ENCODE assay signal across 26 cellular contexts in the genomic region with DNA sequence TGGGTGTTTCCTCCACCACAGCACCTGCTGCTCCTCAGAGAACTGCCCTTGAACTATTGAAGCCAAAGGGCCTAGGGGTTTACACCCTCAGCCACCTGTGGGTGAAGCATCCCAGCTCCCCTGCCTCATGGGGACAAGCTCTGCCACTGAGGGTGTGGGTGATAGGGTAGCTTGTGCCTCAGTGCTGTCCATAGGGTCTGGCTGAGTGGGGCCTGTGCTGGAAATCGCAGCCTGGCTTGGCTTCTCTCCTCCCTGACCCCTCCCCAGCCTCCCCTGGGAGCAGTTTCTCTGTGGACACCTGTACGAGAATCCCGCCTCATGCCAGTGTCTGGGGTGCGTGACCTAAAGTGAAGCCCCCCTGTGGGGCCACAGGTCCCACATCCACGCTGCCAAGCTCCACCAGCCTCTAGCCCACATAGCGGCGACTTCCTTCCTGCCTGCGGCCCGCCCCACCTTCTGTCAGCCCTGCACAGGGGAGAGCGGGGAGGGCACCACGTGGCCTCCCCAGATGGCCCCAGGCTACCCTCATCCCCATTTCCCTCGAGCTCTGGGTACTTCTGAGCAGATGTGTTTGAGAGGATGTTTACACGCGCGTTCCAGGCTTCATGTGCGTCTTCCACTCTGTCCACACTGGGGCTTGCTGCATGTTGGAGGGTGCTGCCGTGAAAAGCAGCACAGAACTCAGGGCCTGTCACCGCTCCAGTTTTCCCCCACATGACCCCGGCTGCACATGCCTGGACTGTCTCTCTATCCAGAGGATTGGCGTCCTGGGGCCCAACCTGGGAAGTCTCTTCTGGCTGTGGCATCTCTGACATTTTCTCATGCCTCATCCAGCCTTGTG.
A peak's percentile ranks its signal among the peaks of the same experiment; 100 is the strongest.
DNase-seq lines count a peak whose midpoint lies in the region; ATAC-seq and TF ChIP-seq lines count a peak whose summit lies in the region.
"Had no signal": no experiment of that assay in that cellular context is flagged by ENCODE, and none has a peak within 500 bp of the region (broad histone marks: within the 10 kb centered on the region; RNA-seq: fewer than 3 reads in every experiment).

No MANE protein-coding gene starts in this region.

- WGBS in IMR-90 (ENCODE audit: extremely low coverage in 2 of 2, insufficient read length in 1 of 2), 2 experiments: 70% methylated on average over 2 of the region's 20 CpGs; no CpG with 5 or more reads in 1 of the 2 experiments
- WGBS in neuronal stem cell (ENCODE audit: extremely low coverage in 2 of 2, insufficient read length in 2 of 2, insufficient replicate concordance in 1 of 2), 2 donors: no CpG with 5 or more reads among the region's 20 CpGs

- H3K4me3 ChIP-seq in BLaER1 treated with 17β-estradiol and CSF1 and Interleukin-3, amounts not matched to agents 10 nM and 100 nM: no peak overlapping the region
- no peak overlapping the region for H3K4me3 ChIP-seq in IMR-90 (ENCODE audit: insufficient read depth, low read depth, low read length)
- no peak overlapping the region for H3K4me3 ChIP-seq in neuronal stem cell (ENCODE audit: low read length in 2 of 2)
- H3K4me3 ChIP-seq in WERI-Rb-1 (ENCODE audit: low read depth, low read length): no peak overlapping the region
- H3K4me3 ChIP-seq in mucosa of descending colon: no peak overlapping the region
- H3K4me3 ChIP-seq: HAP-1, Peyer's patch, psoas muscle, transverse colon had no signal

- no peak overlapping the region for H2BK12ac ChIP-seq in neuronal stem cell (ENCODE audit: low read length)

- H2AFZ ChIP-seq in IMR-90 (replicated peaks; ENCODE audit: low read length, poor library complexity): no peak overlapping the region
- no peak overlapping the region for H2AFZ ChIP-seq in neuronal stem cell (ENCODE audit: low read length)

- H3K9me1 ChIP-seq in IMR-90 (ENCODE audit: insufficient read depth, low read length): peaks cover 8% of the 10 kb centered on the region; the same call in 1 of the 2 replicates

- H2BK15ac ChIP-seq in IMR-90 (ENCODE audit: low read depth, low read length) (no peak overlapping the region), neuronal stem cell (ENCODE audit: low read length) (no peak overlapping the region)

- H2AK5ac ChIP-seq in IMR-90 (ENCODE audit: low read depth, low read length) (peak overlapping the region; percentile 33; the same call in 1 of the 2 replicates), neuronal stem cell (ENCODE audit: low read depth, low read length) (peak overlapping the region; percentile 65)

- no peak for DNase-seq in IMR-90
- DNase-seq in ecto neural progenitor cell (ENCODE audit: low spot score): peak; percentile 38
- no peak for DNase-seq in neuronal stem cell (ENCODE audit: low spot score)
- no peak for DNase-seq in WERI-Rb-1
- DNase-seq in NCI-H526 (lab: John Stamatoyannopoulos, UW): no peak
- DNase-seq in mucosa of descending colon: no peak
- DNase-seq: activated T-cell treated with anti-CD3 and anti-CD28 coated beads, Interleukin-2, amount 50 U/mL, for 72 hours; C1 segment of cervical spinal cord; hypothalamus; MM.1S; NCI-H1105 treated with DMSO at 0.1 percent for 48 hours; NCI-H2029 treated with DMSO at 0.1 percent for 48 hours; NCI-H226; NCI-H82; nucleus accumbens; Peyer's patch; psoas muscle; SIG-M5; stimulated activated CD4-positive, alpha-beta T cell treated with anti-CD3 and anti-CD28 coated beads, Interleukin-15, amount 100 ng/mL, for 24 hours; stimulated activated CD4-positive, alpha-beta T cell treated with anti-CD3 and anti-CD28 coated beads, Interleukin-4, amount 100 ng/mL, for 4 hours; SW 1271; transverse colon had no signal

- CTCF ChIA-PET in IMR-90 (lab: Yijun Ruan, JAX): interaction anchor here (0.9 kb wide), 1 partner anchor 10 kb away, joined by 3 read pairs; no protein-coding TSS in a partner anchor

- H4K5ac ChIP-seq in IMR-90 (ENCODE audit: low read depth, low read length): no peak overlapping the region

- BruUV-seq in IMR-90 (replicated peaks; lab: Mats Ljungman, UMichigan): no TSS peak

- dilution Hi-C loops in IMR-90 (cut with HindIII; ENCODE audit: low sequenced_read_pairs, unreplicated experiment): no loop called here

- TF ChIP-seq CTCF in IMR-90 (conservative IDR thresholded peaks at IDR 0.05; ENCODE audit: low read depth, low read length) (no peak), WERI-Rb-1 (IDR thresholded peaks at IDR 0.05; ENCODE audit: low read depth, low read length) (no peak), mucosa of descending colon (IDR thresholded peaks at IDR 0.05) (no peak)

- peak overlapping the region; percentile 12 to 68 (median 55); a peak in 21 of 22 replicates for H3K4me2 ChIP-seq in BLaER1 treated with 17β-estradiol and CSF1 and Interleukin-3, amounts not matched to agents 10 nM and 100 nM
- H3K4me2 ChIP-seq in IMR-90 (ENCODE audit: low read depth, low read length): no peak overlapping the region
- no peak overlapping the region for H3K4me2 ChIP-seq in neuronal stem cell (ENCODE audit: insufficient read depth, low read length, poor library complexity, severe bottlenecking)

- no peak overlapping the region for H2BK5ac ChIP-seq in IMR-90 (ENCODE audit: low read depth, low read length, poor library complexity, severe bottlenecking)
- no peak overlapping the region for H2BK5ac ChIP-seq in neuronal stem cell (ENCODE audit: low read length)

- no peaks in the 10 kb centered on the region for H4K20me1 ChIP-seq in BLaER1 treated with 17β-estradiol and CSF1 and Interleukin-3, amounts not matched to agents 10 nM and 100 nM
- no peaks in the 10 kb centered on the region for H4K20me1 ChIP-seq in IMR-90 (ENCODE audit: insufficient read depth, low read length)

- H4K91ac ChIP-seq in IMR-90 (ENCODE audit: insufficient read depth, low read depth, low read length) (0 out of 2 replicates have a peak overlapping the region, but pooled peaks have one; percentile 24), neuronal stem cell (ENCODE audit: low read depth, low read length, poor library complexity) (no peak overlapping the region)

- no peak overlapping the region for H3K23ac ChIP-seq in IMR-90 (ENCODE audit: low read depth, low read length)
- H3K23ac ChIP-seq in neuronal stem cell (ENCODE audit: low read depth, low read length, poor library complexity): no peak overlapping the region

- H3K27ac ChIP-seq in BLaER1 treated with 17β-estradiol and CSF1 and Interleukin-3, amounts not matched to agents 10 nM and 100 nM: peak overlapping the region in 2 of 11 experiments; percentile 7 to 32; a peak in 2 of 22 replicates
- no peak overlapping the region for H3K27ac ChIP-seq in IMR-90 (ENCODE audit: insufficient read depth, low read length)
- H3K27ac ChIP-seq in neuronal stem cell (replicated peaks; ENCODE audit: low read length): no peak overlapping the region
- H3K27ac ChIP-seq in WERI-Rb-1: no peak overlapping the region
- H3K27ac ChIP-seq: HL-60, Peyer's patch, psoas muscle, VCaP had no signal

- no peak overlapping the region for H3K56ac ChIP-seq in IMR-90 (ENCODE audit: extremely low read depth, insufficient read depth, low read length)

- H4K8ac ChIP-seq in IMR-90 (ENCODE audit: low read depth in 2 of 2, low read length in 2 of 2) (no peak overlapping the region), neuronal stem cell (ENCODE audit: low read depth, low read length) (no peak overlapping the region)

- H3K27me3 ChIP-seq in BLaER1 treated with 17β-estradiol and CSF1 and Interleukin-3, amounts not matched to agents 10 nM and 100 nM: no peaks in the 10 kb centered on the region
- H3K27me3 ChIP-seq in IMR-90 (ENCODE audit: control insufficient read depth, insufficient read depth, low read length) (peaks cover 2% of the 10 kb centered on the region; the same call in 1 of the 2 replicates), neuronal stem cell (ENCODE audit: control insufficient read depth in 3 of 3, insufficient read depth in 3 of 3, low read depth in 1 of 3, low read length in 3 of 3) (no peaks in the 10 kb centered on the region), WERI-Rb-1 (ENCODE audit: insufficient read depth, low read depth, severe bottlenecking) (peaks cover 95% of the 10 kb centered on the region)
- H3K27me3 ChIP-seq: Peyer's patch, transverse colon had no signal

- H3K79me1 ChIP-seq in IMR-90 (ENCODE audit: low read depth in 1 of 2, low read length in 2 of 2) (no peaks in the 10 kb centered on the region), neuronal stem cell (ENCODE audit: low read depth, low read length) (no peaks in the 10 kb centered on the region)

- H3K4me1 ChIP-seq in BLaER1 treated with 17β-estradiol and CSF1 and Interleukin-3, amounts not matched to agents 10 nM and 100 nM: peaks cover 8 to 53% (median 37%) of the 10 kb centered on the region in 10 experiments; a peak in 19 of 20 replicates
- peaks cover 6% of the 10 kb centered on the region; the same call in 1 of the 2 replicates for H3K4me1 ChIP-seq in IMR-90 (ENCODE audit: control insufficient read depth, insufficient read depth, low read length)
- H3K4me1 ChIP-seq in neuronal stem cell (ENCODE audit: control insufficient read depth in 2 of 2, insufficient read depth in 1 of 2, low read depth in 1 of 2, low read length in 2 of 2): peaks cover 0 to 3% of the 10 kb centered on the region in 2 donors
- H3K4me1 ChIP-seq in mucosa of descending colon (ENCODE audit: low read depth): no peaks in the 10 kb centered on the region
- H3K4me1 ChIP-seq: HAP-1, Peyer's patch, psoas muscle, transverse colon had no signal

- 0 out of 2 replicates have a peak overlapping the region, but pooled peaks have one; percentile 10 for H2BK20ac ChIP-seq in IMR-90 (ENCODE audit: low read depth, low read length)

- no peak overlapping the region for H3K4ac ChIP-seq in IMR-90 (ENCODE audit: low read depth, low read length)
- H3K4ac ChIP-seq in neuronal stem cell (ENCODE audit: low read length): no peak overlapping the region

- H3K9me3 ChIP-seq in BLaER1 treated with 17β-estradiol and CSF1 and Interleukin-3, amounts not matched to agents 10 nM and 100 nM (replicated peaks in 1 of 11): peaks cover 3 to 30% (median 20%) of the 10 kb centered on the region in 11 experiments; a peak in 18 of 22 replicates
- H3K9me3 ChIP-seq in IMR-90 (ENCODE audit: control insufficient read depth, insufficient read depth, low read length) (no peaks in the 10 kb centered on the region), neuronal stem cell (replicated peaks in 1 of 2; ENCODE audit: control insufficient read depth in 2 of 2, insufficient read depth in 1 of 2, low read depth in 1 of 2, low read length in 2 of 2) (no peaks in the 10 kb centered on the region), WERI-Rb-1 (ENCODE audit: severe bottlenecking) (no peaks in the 10 kb centered on the region), mucosa of descending colon (no peaks in the 10 kb centered on the region)
- H3K9me3 ChIP-seq: HAP-1, Peyer's patch, psoas muscle, transverse colon had no signal

- no peak overlapping the region for H2AK9ac ChIP-seq in IMR-90 (replicated peaks; ENCODE audit: low read depth, low read length, poor library complexity)

- in situ Hi-C loops in IMR-90 (cut with MboI; ENCODE audit: low sequenced_read_pairs): no loop called here

- ATAC-seq in IMR-90 (ENCODE audit: low read depth) (no peak), mucosa of descending colon (no peak)
- ATAC-seq: activated T-cell treated with anti-CD3 and anti-CD28 coated beads, Interleukin-2, amount 50 U/mL, for 72 hours; psoas muscle had no signal

- H3K14ac ChIP-seq in IMR-90 (replicated peaks; ENCODE audit: low read depth, low read length) (no peak overlapping the region), neuronal stem cell (ENCODE audit: low read length) (no peak overlapping the region)

- H2BK120ac ChIP-seq in IMR-90 (ENCODE audit: low read depth, low read length) (no peak overlapping the region), neuronal stem cell (ENCODE audit: low read depth, low read length) (no peak overlapping the region)

- intact Hi-C loops in IMR-90 (cut with micrococcal nuclease) (no loop called here), mucosa of descending colon (cut with DNase I, micrococcal nuclease) (no loop called here)

- H3K18ac ChIP-seq in IMR-90 (ENCODE audit: low read depth, low read length): no peak overlapping the region
- H3K18ac ChIP-seq in neuronal stem cell (ENCODE audit: low read length): peak overlapping the region; percentile 44

- POLR2A ChIA-PET in IMR-90 (lab: Charles Lee; ENCODE audit: unreplicated experiment): no interaction called here

- no peak for TF ChIP-seq RAD21 in IMR-90 (IDR thresholded peaks at IDR 0.05; ENCODE audit: low read length)

- no peaks in the 10 kb centered on the region for H3K36me3 ChIP-seq in BLaER1 treated with 17β-estradiol and CSF1 and Interleukin-3, amounts not matched to agents 10 nM and 100 nM
- H3K36me3 ChIP-seq in IMR-90 (ENCODE audit: control insufficient read depth, insufficient read depth, low read length) (no peaks in the 10 kb centered on the region), neuronal stem cell (replicated peaks in 1 of 2; ENCODE audit: control insufficient read depth in 2 of 2, insufficient read depth in 2 of 2, low read length in 2 of 2) (no peaks in the 10 kb centered on the region), WERI-Rb-1 (no peaks in the 10 kb centered on the region), mucosa of descending colon (ENCODE audit: low read depth) (no peaks in the 10 kb centered on the region)
- H3K36me3 ChIP-seq: HAP-1, Peyer's patch, transverse colon had no signal

- H3K9ac ChIP-seq in BLaER1 treated with 17β-estradiol and CSF1 and Interleukin-3, amounts not matched to agents 10 nM and 100 nM: no peak overlapping the region
- no peak overlapping the region for H3K9ac ChIP-seq in IMR-90 (ENCODE audit: low read depth, low read length)
- H3K9ac ChIP-seq in neuronal stem cell (ENCODE audit: low read depth, low read length, poor library complexity): no peak overlapping the region

- no peak for TF ChIP-seq POLR2A in IMR-90 (IDR thresholded peaks at IDR 0.05; ENCODE audit: low read depth, low read length)

Comparison
In these comparisons a context has a peak if more than half of its experiments do, and no peak if none do; other contexts are left out.
1. H3K4me2 ChIP-seq: peak in BLaER1 treated with 17β-estradiol and CSF1 and Interleukin-3, amounts not matched to agents 10 nM and 100 nM (11 of 11); none in IMR-90 (single experiment) and neuronal stem cell (single experiment).